Comparison of ENCODE assay signal across 9 cellular contexts in genomic region chr10:43227911-43228782, GRCh38. TPM values are rescaled to one million over a fixed set of nuclear protein-coding genes. Genes with fewer than 3 reads are reported as not detected.
DNase-seq lines count a peak whose midpoint lies in the region; ATAC-seq and TF ChIP-seq lines count a peak whose summit lies in the region.
"Had no signal": no experiment of that assay in that cellular context is flagged by ENCODE, and none has a peak within 500 bp of the region (broad histone marks: within the 10 kb centered on the region; RNA-seq: fewer than 3 reads in every experiment).

No MANE protein-coding gene starts in this region.

- H3K4me1 Mint-ChIP-seq in activated naive CD8-positive, alpha-beta T cell treated with anti-CD3 and anti-CD28 coated beads, Interleukin-2, amount 50 U/mL, for 24 hours, result peaks cover 57% of the 10 kb centered on the region
- H3K4me1 Mint-ChIP-seq in type B pancreatic cell (ENCODE audit: unreplicated experiment), result no peaks in the 10 kb centered on the region

- H3K4me3 Mint-ChIP-seq in activated naive CD8-positive, alpha-beta T cell treated with anti-CD3 and anti-CD28 coated beads, Interleukin-2, amount 50 U/mL, for 24 hours, result peak overlapping the region; percentile 70
- H3K4me3 Mint-ChIP-seq in type B pancreatic cell, result peak overlapping the region; percentile 80

- no peak overlapping the region for H3K27ac Mint-ChIP-seq in activated naive CD8-positive, alpha-beta T cell treated with anti-CD3 and anti-CD28 coated beads, Interleukin-2, amount 50 U/mL, for 24 hours
- no peak overlapping the region for H3K27ac Mint-ChIP-seq in type B pancreatic cell

- H3K36me3 Mint-ChIP-seq in activated naive CD8-positive, alpha-beta T cell treated with anti-CD3 and anti-CD28 coated beads, Interleukin-2, amount 50 U/mL, for 24 hours (ENCODE audit: low read depth), result no peaks in the 10 kb centered on the region
- H3K36me3 Mint-ChIP-seq in type B pancreatic cell, result no peaks in the 10 kb centered on the region

- no peak for ATAC-seq in activated naive CD8-positive, alpha-beta T cell treated with anti-CD3 and anti-CD28 coated beads, Interleukin-2, amount 50 U/mL, for 24 hours
- no peak for ATAC-seq in GM19023 (IDR thresholded peaks at IDR 0.05; ENCODE audit: unreplicated experiment)
- no peak for ATAC-seq in HG03039 (IDR thresholded peaks at IDR 0.05; ENCODE audit: unreplicated experiment)

- peaks cover 25% of the 10 kb centered on the region for H3K27me3 Mint-ChIP-seq in activated naive CD8-positive, alpha-beta T cell treated with anti-CD3 and anti-CD28 coated beads, Interleukin-2, amount 50 U/mL, for 24 hours
- H3K27me3 Mint-ChIP-seq in type B pancreatic cell, result peaks cover 77% of the 10 kb centered on the region

- DNase-seq in activated effector memory CD4-positive, alpha-beta T cell treated with anti-CD3 and anti-CD28 coated beads, Interleukin-2, amount 50 U/mL, for 16 hours, result peak; percentile 58
- no peak for DNase-seq in activated effector memory CD4-positive, alpha-beta T cell treated with Interleukin-2 at 50 U/mL for 16 hours
- no peak for DNase-seq in activated naive CD8-positive, alpha-beta T cell treated with anti-CD3 and anti-CD28 coated beads, Interleukin-2, amount 50 U/mL, for 24 hours
- peak; percentile 80 for DNase-seq in mesenteric fat pad (ENCODE audit: low spot score)
- DNase-seq in type B pancreatic cell (ENCODE audit: extremely low spot score, unreplicated experiment), result peak; percentile 65
- no peak for DNase-seq in kidney glomerular epithelial cell (lab: John Stamatoyannopoulos, UW)
- DNase-seq: NCI-H510A treated with DMSO at 0.1 percent for 48 hours had no signal

- TF ChIP-seq CTCF in type B pancreatic cell (conservative IDR thresholded peaks at IDR 0.05), result no peak

- no peaks in the 10 kb centered on the region for H3K9me3 Mint-ChIP-seq in activated naive CD8-positive, alpha-beta T cell treated with anti-CD3 and anti-CD28 coated beads, Interleukin-2, amount 50 U/mL, for 24 hours
- H3K9me3 Mint-ChIP-seq in type B pancreatic cell, result no peaks in the 10 kb centered on the region

RNA-seq across cellular contexts. Expression of gene RASGEF1A, which starts 38.7 kb away (rescaled TPM):
- total RNA-seq in mesenteric fat pad (1.8 TPM), type B pancreatic cell (ENCODE audit: low replicate concordance) (0.90 and 1.3 TPM in 2 replicates)

Comparison
In these comparisons a context has a peak if more than half of its experiments do, and no peak if none do; other contexts are left out.
1. DNase-seq: peak in activated effector memory CD4-positive, alpha-beta T cell treated with anti-CD3 and anti-CD28 coated beads, Interleukin-2, amount 50 U/mL, for 16 hours (single experiment), mesenteric fat pad (single experiment) and type B pancreatic cell (single experiment); none in activated effector memory CD4-positive, alpha-beta T cell treated with Interleukin-2 at 50 U/mL for 16 hours (single experiment), activated naive CD8-positive, alpha-beta T cell treated with anti-CD3 and anti-CD28 coated beads, Interleukin-2, amount 50 U/mL, for 24 hours (single experiment) and kidney glomerular epithelial cell (single experiment).